In genomic region chr3:160413613-160414248, GRCh38 we compare ENCODE assay signal across 8 cellular contexts. TPM values are rescaled to one million over a fixed set of nuclear protein-coding genes. Genes with fewer than 3 reads are reported as not detected.
DNase-seq lines count a peak whose midpoint lies in the region; ATAC-seq and TF ChIP-seq lines count a peak whose summit lies in the region.

No MANE protein-coding gene starts in this region.

- TF ChIP-seq CTCF in HCT116 (IDR thresholded peaks at IDR 0.05 in 2 of 3, conservative IDR thresholded peaks at IDR 0.05 in 1 of 3; ENCODE audit: borderline replicate concordance in 1 of 3, insufficient read depth in 1 of 3, low read depth in 2 of 3, low read length in 2 of 3) (peak; percentile 72 to 84 (median 80)), heart right ventricle (IDR thresholded peaks at IDR 0.05) (peak; percentile 71 to 95 (median 90))

- no peak overlapping the region for H3K9ac ChIP-seq in HCT116 (ENCODE audit: low read length)

- H3K27ac ChIP-seq in HCT116 (ENCODE audit: low read depth, low read length) (no peak overlapping the region), heart right ventricle (no peak overlapping the region)

- CTCF ChIA-PET in HCT116 (lab: Charles Lee): interaction anchor here (1.0 to 2.9 kb wide), 6 partner anchors 12 to 529 kb away, joined by 3 to 25 read pairs (median 7); partner anchors contain the start of gene C3orf80

- DNase-seq in EL: peak; percentile 80
- DNase-seq in HCT116 (ENCODE audit: low read depth, low spot score): peak; percentile 60
- peak; percentile 57 to 85 (median 59) for DNase-seq in NCI-H1417 (lab: John Stamatoyannopoulos, UW)
- DNase-seq in SKM-1 treated with dmso at 0.1 percent for 144 hours (lab: John Stamatoyannopoulos, UW; ENCODE audit: unreplicated experiment): peak; percentile 74
- DNase-seq in activated naive CD8-positive, alpha-beta T cell treated with anti-CD3 and anti-CD28 coated beads, Interleukin-2, amount 10 ng/mL, durations not matched to agents 7 days and 5 days: peak; percentile 46
- peak; percentile 11 to 67 for DNase-seq in heart right ventricle
- DNase-seq in retina: peak; percentile 40

- POLR2A ChIA-PET in HCT116 (lab: Charles Lee): no interaction called here
- POLR2A ChIA-PET in activated naive CD8-positive, alpha-beta T cell treated with anti-CD3 and anti-CD28 coated beads, Interleukin-2, amount 10 ng/mL, durations not matched to agents 7 days and 5 days (lab: Charles Lee): interaction anchor here (2.9 kb wide), 1 partner anchor 14 kb away, joined by 10 read pairs; the partner anchor contains the start of gene SMC4

- intact Hi-C loops in HCT116 (cut with micrococcal nuclease): loop anchor here (1.0 to 10.0 kb wide), 5 partner anchors 250 to 1146 kb away; no protein-coding TSS in a partner anchor
- intact Hi-C loops in heart right ventricle (cut with DNase I): loop anchor here in 9 of 10 donors (2.0 to 10.0 kb wide), 6 partner anchors 249 to 381 kb away; no protein-coding TSS in a partner anchor

- H3K4me3 ChIP-seq in HCT116 (replicated peaks in 1 of 2; ENCODE audit: low read depth in 1 of 2, low read length in 2 of 2) (no peak overlapping the region), heart right ventricle (no peak overlapping the region)

- H3K4me2 ChIP-seq in HCT116 (ENCODE audit: low read length): no peak overlapping the region

- H3K4me1 ChIP-seq in HCT116 (ENCODE audit: control insufficient read depth in 1 of 2, insufficient read depth in 2 of 2, low read length in 2 of 2) (no peaks in the 10 kb centered on the region), heart right ventricle (no peaks in the 10 kb centered on the region)

- 0 out of 2 replicates have a peak, but pooled peaks cover 3% of the 10 kb centered on the region for H4K20me1 ChIP-seq in HCT116 (ENCODE audit: insufficient read depth)

- peaks cover 18% of the 10 kb centered on the region for H3K4me1 Mint-ChIP-seq in activated naive CD8-positive, alpha-beta T cell treated with anti-CD3 and anti-CD28 coated beads, Interleukin-2, amount 10 ng/mL, durations not matched to agents 7 days and 5 days

- peak; percentile 89 for ATAC-seq in HCT116
- ATAC-seq in activated naive CD8-positive, alpha-beta T cell treated with anti-CD3 and anti-CD28 coated beads, Interleukin-2, amount 10 ng/mL, durations not matched to agents 7 days and 5 days (ENCODE audit: low read depth): peak; percentile 73
- peak in 6 of 8 donors; percentile 11 to 74 (median 63) for ATAC-seq in heart right ventricle
- no peak for ATAC-seq in HG02763 (IDR thresholded peaks at IDR 0.05; ENCODE audit: unreplicated experiment)

- H3K9me3 Mint-ChIP-seq in activated naive CD8-positive, alpha-beta T cell treated with anti-CD3 and anti-CD28 coated beads, Interleukin-2, amount 10 ng/mL, durations not matched to agents 7 days and 5 days: no peaks in the 10 kb centered on the region

- no peak overlapping the region for H2AFZ ChIP-seq in HCT116 (ENCODE audit: low read depth, low read length, poor library complexity, severe bottlenecking)

- no peaks in the 10 kb centered on the region for H3K27me3 Mint-ChIP-seq in activated naive CD8-positive, alpha-beta T cell treated with anti-CD3 and anti-CD28 coated beads, Interleukin-2, amount 10 ng/mL, durations not matched to agents 7 days and 5 days

- H3K9me3 ChIP-seq in HCT116 (ENCODE audit: control insufficient read depth in 1 of 2, insufficient read depth in 1 of 2, low read depth in 1 of 2, low read length in 2 of 2) (no peaks in the 10 kb centered on the region), heart right ventricle (no peaks in the 10 kb centered on the region)

- 38 to 43% methylated on average over 3 of the region's 3 CpGs for WGBS in heart right ventricle, 2 donors

- H3K4me3 Mint-ChIP-seq in activated naive CD8-positive, alpha-beta T cell treated with anti-CD3 and anti-CD28 coated beads, Interleukin-2, amount 10 ng/mL, durations not matched to agents 7 days and 5 days: no peak overlapping the region

- H3K27me3 ChIP-seq in HCT116 (ENCODE audit: insufficient read depth, low read length): no peaks in the 10 kb centered on the region
- no peaks in the 10 kb centered on the region for H3K27me3 ChIP-seq in heart right ventricle

- H3K79me2 ChIP-seq in HCT116 (ENCODE audit: insufficient read depth, low read length): peaks cover 99% of the 10 kb centered on the region

- no peaks in the 10 kb centered on the region for H3K9me2 ChIP-seq in HCT116 (ENCODE audit: insufficient read depth)

- no TSS peak for BruUV-seq in HCT116 (replicated peaks; lab: Mats Ljungman, UMichigan)

- H3K27ac Mint-ChIP-seq in activated naive CD8-positive, alpha-beta T cell treated with anti-CD3 and anti-CD28 coated beads, Interleukin-2, amount 10 ng/mL, durations not matched to agents 7 days and 5 days: no peak overlapping the region

- peaks cover 33% of the 10 kb centered on the region for H3K36me3 Mint-ChIP-seq in activated naive CD8-positive, alpha-beta T cell treated with anti-CD3 and anti-CD28 coated beads, Interleukin-2, amount 10 ng/mL, durations not matched to agents 7 days and 5 days

- H3K36me3 ChIP-seq in HCT116 (ENCODE audit: control insufficient read depth in 1 of 2, insufficient read depth in 2 of 2, low read length in 2 of 2): peaks cover 54 to 57% of the 10 kb centered on the region in 2 experiments
- peaks cover 0 to 84% (median 21%) of the 10 kb centered on the region in 9 donors for H3K36me3 ChIP-seq in heart right ventricle

- TF ChIP-seq POLR2A in HCT116 (IDR thresholded peaks at IDR 0.05; ENCODE audit: borderline replicate concordance, extremely low read depth, insufficient read depth, insufficient read length): no peak

- RAD21 ChIA-PET in HCT116 (lab: Charles Lee; ENCODE audit: low non-redundant PET in 1 of 2, low total read pairs in 2 of 2, uncharacterized antibody in 2 of 2, unreplicated experiment in 2 of 2): no interaction called here

- TF ChIP-seq RAD21 in HCT116 (IDR thresholded peaks at IDR 0.05; ENCODE audit: low read depth): peak; percentile 80

TF ChIP-seq in HCT116, 20 proteins besides CTCF, POLR2A, EP300 and RAD21:
- TF ChIP-seq ATF3 (IDR thresholded peaks at IDR 0.05) (no peak), POLR2AphosphoS5 (IDR thresholded peaks at IDR 0.05; ENCODE audit: low read depth, low read length) (0 out of 2 replicates have a peak, but pooled peaks have one; percentile 9), ELF1 (IDR thresholded peaks at IDR 0.05; ENCODE audit: borderline replicate concordance, low read depth) (no peak), EZH2phosphoT487 (IDR thresholded peaks at IDR 0.05; ENCODE audit: borderline replicate concordance) (no peak)
TF ChIP-seq in HCT116: peak in this region for 1.

RNA-seq across cellular contexts. Expression of gene SMC4, which starts 14.3 kb away (rescaled TPM):
- total RNA-seq in HCT116 (2021; ENCODE audit: unreplicated experiment) (123 TPM), heart right ventricle (10 to 100 TPM; 10.6 to 36.2 (median 17.3) TPM)
- 42.5 and 61.0 TPM in 2 replicates for polyA plus RNA-seq in HCT116 (2012)
- total RNA-seq in activated naive CD8-positive, alpha-beta T cell treated with anti-CD3 and anti-CD28 coated beads, Interleukin-2, amount 10 ng/mL, durations not matched to agents 7 days and 5 days: 100 to 1,000 TPM; 187 to 189 TPM
- polyA plus RNA-seq in heart right ventricle: 10 to 100 TPM in 1 of 2 donors, 1 to 10 TPM in 1; 8.9 to 38.6 TPM

RNA-seq across cellular contexts. Expression of gene IFT80, which starts 14.7 kb away (rescaled TPM):
- total RNA-seq in HCT116 (2021; ENCODE audit: unreplicated experiment) (26.3 TPM), heart right ventricle (10 to 100 TPM in 9 of 10 donors, 1 to 10 TPM in 1; 6.9 to 16.3 (median 14.4) TPM)
- 6.8 and 7.7 TPM in 2 replicates for polyA plus RNA-seq in HCT116 (2012)
- 10 to 100 TPM; 27.9 to 29.2 TPM for total RNA-seq in activated naive CD8-positive, alpha-beta T cell treated with anti-CD3 and anti-CD28 coated beads, Interleukin-2, amount 10 ng/mL, durations not matched to agents 7 days and 5 days
- polyA plus RNA-seq in heart right ventricle: 10 to 100 TPM in 1 of 2 donors, 1 to 10 TPM in 1; 5.3 to 14.4 TPM

RNA-seq across cellular contexts. Expression of gene TRIM59, which starts 35.9 kb away (rescaled TPM):
- 41.6 TPM for total RNA-seq in HCT116 (2021; ENCODE audit: unreplicated experiment)
- 5.6 and 13.8 TPM in 2 replicates for polyA plus RNA-seq in HCT116 (2012)
- total RNA-seq in activated naive CD8-positive, alpha-beta T cell treated with anti-CD3 and anti-CD28 coated beads, Interleukin-2, amount 10 ng/mL, durations not matched to agents 7 days and 5 days: 10 to 100 TPM; 40.7 to 43.5 TPM
- total RNA-seq in heart right ventricle: 1 to 10 TPM in 1 of 10 donors, under 1 TPM in 8, not detected in 1; 0.10 to 2.8 (median 0.60) TPM
- under 1 TPM; 0.15 to 0.25 TPM for polyA plus RNA-seq in heart right ventricle

Comparison
In these comparisons a context has a peak if more than half of its experiments do, and no peak if none do; other contexts are left out.
1. RNA of gene TRIM59, which starts 35.9 kb away (total RNA-seq): 40.7 to 43.5 TPM in activated naive CD8-positive, alpha-beta T cell treated with anti-CD3 and anti-CD28 coated beads, Interleukin-2, amount 10 ng/mL, durations not matched to agents 7 days and 5 days and 41.6 TPM in HCT116 (single experiment); 0.10 to 2.8 TPM in heart right ventricle; every median in the first group is over 10 times any median in the second.
2. Peak in every context shown above with its lines, with median percentiles within 50 percentile points of each other: DNase-seq.